In genomic region chr2:20049631-20050030, GRCh38 we compare ENCODE assay signal across 9 cellular contexts. TPM values are rescaled to one million over a fixed set of nuclear protein-coding genes. Genes with fewer than 3 reads are reported as not detected.
DNase-seq lines count a peak whose midpoint lies in the region; ATAC-seq and TF ChIP-seq lines count a peak whose summit lies in the region.
"Had no signal": no experiment of that assay in that cellular context is flagged by ENCODE, and none has a peak within 500 bp of the region (broad histone marks: within the 10 kb centered on the region; RNA-seq: fewer than 3 reads in every experiment).

No MANE protein-coding gene starts in this region.

- no peaks in the 10 kb centered on the region for H3K36me3 ChIP-seq in tibial artery

- peaks cover 32% of the 10 kb centered on the region for H3K4me1 Mint-ChIP-seq in activated CD4-positive, alpha-beta T cell treated with anti-CD3 and anti-CD28 coated beads for 36 hours

- POLR2A ChIA-PET in activated CD4-positive, alpha-beta T cell treated with anti-CD3 and anti-CD28 coated beads for 36 hours (lab: Charles Lee) = no interaction called here

- no peak overlapping the region for H3K27ac Mint-ChIP-seq in activated CD4-positive, alpha-beta T cell treated with anti-CD3 and anti-CD28 coated beads for 36 hours
- H3K27ac Mint-ChIP-seq: IgD-negative memory B cell had no signal

- peak overlapping the region; percentile 94 to 97 for H3K4me3 ChIP-seq in tibial artery

- intact Hi-C loops in tibial artery (cut with DNase I; ENCODE audit: low total_unique reads) = no loop called here
- intact Hi-C loops in activated CD4-positive, alpha-beta T cell treated with anti-CD3 and anti-CD28 coated beads for 36 hours (cut with DNase I, micrococcal nuclease) = loop anchor here (2.0 to 5.0 kb wide), 7 partner anchors 61 to 773 kb away; partner anchors contain the start of genes HS1BP3 (in 1 of the 2), LDAH (in 1 of the 2), PUM2 (in 1 of the 2) and RHOB (in 1 of the 2)

- peaks cover 0 to 53% (median 36%) of the 10 kb centered on the region in 4 donors for H3K4me1 ChIP-seq in tibial artery

- ATAC-seq in activated CD4-positive, alpha-beta T cell treated with anti-CD3 and anti-CD28 coated beads for 36 hours = no peak

- H3K27ac ChIP-seq in VCaP (peak overlapping the region; percentile 94), tibial artery (peak overlapping the region; percentile 96 to 98)

- CTCF ChIA-PET in activated CD4-positive, alpha-beta T cell treated with anti-CD3 and anti-CD28 coated beads for 36 hours (lab: Charles Lee) = interaction anchor here (1.5 to 2.0 kb wide), 2 partner anchors 12 to 34 kb away, joined by 5 to 11 read pairs; no protein-coding TSS in a partner anchor

- no peak for TF ChIP-seq CTCF in VCaP (conservative IDR thresholded peaks at IDR 0.05)
- TF ChIP-seq CTCF in tibial artery (IDR thresholded peaks at IDR 0.05) = no peak

- DNase-seq in NCI-H82 (lab: John Stamatoyannopoulos, UW) (peak; percentile 38), NCI-H82 treated with DMSO at 0.1 percent for 48 hours (lab: John Stamatoyannopoulos, UW; ENCODE audit: unreplicated experiment) (no peak), iris pigment epithelial cell (ENCODE audit: low read depth) (peak; percentile 44), tibial artery (no peak), DMS153 (lab: John Stamatoyannopoulos, UW) (no peak)
- DNase-seq in activated CD4-positive, alpha-beta T cell treated with anti-CD3 and anti-CD28 coated beads for 36 hours = no peak
- no peak for DNase-seq in activated CD4-positive, alpha-beta T cell treated with anti-CD3 and anti-CD28 coated beads, Interleukin-2, amount 50 U/mL, for 4 hours

- H3K4me3 Mint-ChIP-seq in activated CD4-positive, alpha-beta T cell treated with anti-CD3 and anti-CD28 coated beads for 36 hours = no peak overlapping the region

- no peaks in the 10 kb centered on the region for H3K27me3 Mint-ChIP-seq in activated CD4-positive, alpha-beta T cell treated with anti-CD3 and anti-CD28 coated beads for 36 hours

- no peaks in the 10 kb centered on the region for H3K27me3 ChIP-seq in tibial artery

- no peaks in the 10 kb centered on the region for H3K36me3 Mint-ChIP-seq in activated CD4-positive, alpha-beta T cell treated with anti-CD3 and anti-CD28 coated beads for 36 hours (ENCODE audit: low read depth)

- H3K9me3 ChIP-seq in tibial artery = no peaks in the 10 kb centered on the region

- H3K9me3 Mint-ChIP-seq in activated CD4-positive, alpha-beta T cell treated with anti-CD3 and anti-CD28 coated beads for 36 hours (ENCODE audit: low read depth) = no peaks in the 10 kb centered on the region
- H3K9me3 Mint-ChIP-seq: IgD-negative memory B cell had no signal

RNA-seq across cellular contexts. Expression of gene LAPTM4A, which starts 1.8 kb away (rescaled TPM):
- 10 to 100 TPM; 22.5 to 41.9 TPM for total RNA-seq in activated CD4-positive, alpha-beta T cell treated with anti-CD3 and anti-CD28 coated beads for 36 hours

RNA-seq across cellular contexts. Expression of gene MATN3, which starts 37.2 kb away (rescaled TPM):
- not detected for total RNA-seq in activated CD4-positive, alpha-beta T cell treated with anti-CD3 and anti-CD28 coated beads for 36 hours

RNA-seq across cellular contexts. Expression of gene WDR35, which starts 59.7 kb away (rescaled TPM):
- total RNA-seq in activated CD4-positive, alpha-beta T cell treated with anti-CD3 and anti-CD28 coated beads for 36 hours = 1 to 10 TPM; 6.2 to 7.4 TPM

Comparison
In these comparisons a context has a peak if more than half of its experiments do, and no peak if none do; other contexts are left out.
1. DNase-seq: peak in NCI-H82 (single experiment) and iris pigment epithelial cell (single experiment); none in NCI-H82 treated with DMSO at 0.1 percent for 48 hours (single experiment), tibial artery (0 of 2), activated CD4-positive, alpha-beta T cell treated with anti-CD3 and anti-CD28 coated beads for 36 hours (single experiment), DMS153 (single experiment) and activated CD4-positive, alpha-beta T cell treated with anti-CD3 and anti-CD28 coated beads, Interleukin-2, amount 50 U/mL, for 4 hours (0 of 2).